ENCODE assay signal across 2 cellular contexts in genomic region chr2:36672199-36672598, GRCh38.
TF ChIP-seq lines count a peak whose summit lies in the region.

No MANE protein-coding gene starts in this region.

TF ChIP-seq in IMR-90, 13 proteins besides CTCF, POLR2A, EP300 and RAD21:
- TF ChIP-seq MXI1 (IDR thresholded peaks at IDR 0.05; ENCODE audit: borderline replicate concordance, low read depth, low read length) = no peak
- peak; percentile 66 for TF ChIP-seq SMC3 (IDR thresholded peaks at IDR 0.05; ENCODE audit: low read depth, low read length)

TF ChIP-seq in HepG2, 621 proteins besides CTCF, POLR2A, EP300 and RAD21:
- no peak for TF ChIP-seq ZFP82 (CRISPR knock-in tag; IDR thresholded peaks at IDR 0.05; ENCODE audit: borderline replicate concordance)
- no peak for TF ChIP-seq DNMT3B (CRISPR knock-in tag; conservative IDR thresholded peaks at IDR 0.05)
- no peak for TF ChIP-seq MTERF4 (CRISPR knock-in tag; IDR thresholded peaks at IDR 0.05)
- peak; percentile 56; the same call in 1 of the 2 replicates for TF ChIP-seq SMC3 (IDR thresholded peaks at IDR 0.05; ENCODE audit: low read length)
- TF ChIP-seq HDAC1 (CRISPR knock-in tag; IDR thresholded peaks at IDR 0.05) = no peak
- TF ChIP-seq STAG1 (CRISPR knock-in tag; IDR thresholded peaks at IDR 0.05) = peak; percentile 83
